1 cellular context compared by ENCODE assay signal in the genomic region with DNA sequence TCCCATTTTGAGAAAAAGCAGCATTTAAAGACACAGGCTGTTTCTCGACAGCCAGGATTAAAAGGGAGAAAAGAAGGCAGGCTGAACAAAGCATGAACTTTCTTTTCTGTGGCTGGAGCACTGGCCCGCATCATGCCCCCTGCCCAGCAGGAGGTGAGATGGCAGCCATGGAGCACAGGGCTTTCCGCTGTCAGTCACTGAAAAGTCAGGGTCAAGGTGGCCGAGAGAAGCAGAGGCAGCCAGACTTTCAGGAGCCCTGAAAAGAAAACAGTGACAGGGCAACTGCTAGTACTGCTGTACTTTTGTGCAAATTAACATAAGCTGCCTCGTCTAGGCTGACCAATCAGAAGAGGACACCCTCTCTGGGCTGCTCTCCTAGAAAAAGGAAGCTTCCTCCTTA.
TF ChIP-seq lines count a peak whose summit lies in the region.

No MANE protein-coding gene starts in this region.

TF ChIP-seq in GM23338, 12 proteins besides CTCF, POLR2A, EP300 and RAD21:
- no peak for TF ChIP-seq STAT1 (IDR thresholded peaks at IDR 0.05; ENCODE audit: unreplicated experiment)
- TF ChIP-seq POLR2AphosphoS5 (IDR thresholded peaks at IDR 0.05; ENCODE audit: low read depth): no peak
- no peak for TF ChIP-seq EZH2phosphoT487 (IDR thresholded peaks at IDR 0.05; ENCODE audit: unreplicated experiment)
- TF ChIP-seq, protein P1, sequence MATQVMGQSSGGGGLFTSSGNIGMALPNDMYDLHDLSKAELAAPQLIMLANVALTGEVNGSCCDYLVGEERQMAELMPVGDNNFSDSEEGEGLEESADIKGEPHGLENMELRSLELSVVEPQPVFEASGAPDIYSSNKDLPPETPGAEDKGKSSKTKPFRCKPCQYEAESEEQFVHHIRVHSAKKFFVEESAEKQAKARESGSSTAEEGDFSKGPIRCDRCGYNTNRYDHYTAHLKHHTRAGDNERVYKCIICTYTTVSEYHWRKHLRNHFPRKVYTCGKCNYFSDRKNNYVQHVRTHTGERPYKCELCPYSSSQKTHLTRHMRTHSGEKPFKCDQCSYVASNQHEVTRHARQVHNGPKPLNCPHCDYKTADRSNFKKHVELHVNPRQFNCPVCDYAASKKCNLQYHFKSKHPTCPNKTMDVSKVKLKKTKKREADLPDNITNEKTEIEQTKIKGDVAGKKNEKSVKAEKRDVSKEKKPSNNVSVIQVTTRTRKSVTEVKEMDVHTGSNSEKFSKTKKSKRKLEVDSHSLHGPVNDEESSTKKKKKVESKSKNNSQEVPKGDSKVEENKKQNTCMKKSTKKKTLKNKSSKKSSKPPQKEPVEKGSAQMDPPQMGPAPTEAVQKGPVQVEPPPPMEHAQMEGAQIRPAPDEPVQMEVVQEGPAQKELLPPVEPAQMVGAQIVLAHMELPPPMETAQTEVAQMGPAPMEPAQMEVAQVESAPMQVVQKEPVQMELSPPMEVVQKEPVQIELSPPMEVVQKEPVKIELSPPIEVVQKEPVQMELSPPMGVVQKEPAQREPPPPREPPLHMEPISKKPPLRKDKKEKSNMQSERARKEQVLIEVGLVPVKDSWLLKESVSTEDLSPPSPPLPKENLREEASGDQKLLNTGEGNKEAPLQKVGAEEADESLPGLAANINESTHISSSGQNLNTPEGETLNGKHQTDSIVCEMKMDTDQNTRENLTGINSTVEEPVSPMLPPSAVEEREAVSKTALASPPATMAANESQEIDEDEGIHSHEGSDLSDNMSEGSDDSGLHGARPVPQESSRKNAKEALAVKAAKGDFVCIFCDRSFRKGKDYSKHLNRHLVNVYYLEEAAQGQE (IDR thresholded peaks at IDR 0.05; ENCODE audit: unreplicated experiment): no peak
- no peak for TF ChIP-seq ZNF331 (CRISPR knock-in tag; IDR thresholded peaks at IDR 0.05; ENCODE audit: low read depth)
- no peak for TF ChIP-seq JUNB (IDR thresholded peaks at IDR 0.05; ENCODE audit: unreplicated experiment)
- TF ChIP-seq, protein P2, sequence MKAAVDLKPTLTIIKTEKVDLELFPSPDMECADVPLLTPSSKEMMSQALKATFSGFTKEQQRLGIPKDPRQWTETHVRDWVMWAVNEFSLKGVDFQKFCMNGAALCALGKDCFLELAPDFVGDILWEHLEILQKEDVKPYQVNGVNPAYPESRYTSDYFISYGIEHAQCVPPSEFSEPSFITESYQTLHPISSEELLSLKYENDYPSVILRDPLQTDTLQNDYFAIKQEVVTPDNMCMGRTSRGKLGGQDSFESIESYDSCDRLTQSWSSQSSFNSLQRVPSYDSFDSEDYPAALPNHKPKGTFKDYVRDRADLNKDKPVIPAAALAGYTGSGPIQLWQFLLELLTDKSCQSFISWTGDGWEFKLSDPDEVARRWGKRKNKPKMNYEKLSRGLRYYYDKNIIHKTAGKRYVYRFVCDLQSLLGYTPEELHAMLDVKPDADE (IDR thresholded peaks at IDR 0.05): no peak
- TF ChIP-seq, protein P3, sequence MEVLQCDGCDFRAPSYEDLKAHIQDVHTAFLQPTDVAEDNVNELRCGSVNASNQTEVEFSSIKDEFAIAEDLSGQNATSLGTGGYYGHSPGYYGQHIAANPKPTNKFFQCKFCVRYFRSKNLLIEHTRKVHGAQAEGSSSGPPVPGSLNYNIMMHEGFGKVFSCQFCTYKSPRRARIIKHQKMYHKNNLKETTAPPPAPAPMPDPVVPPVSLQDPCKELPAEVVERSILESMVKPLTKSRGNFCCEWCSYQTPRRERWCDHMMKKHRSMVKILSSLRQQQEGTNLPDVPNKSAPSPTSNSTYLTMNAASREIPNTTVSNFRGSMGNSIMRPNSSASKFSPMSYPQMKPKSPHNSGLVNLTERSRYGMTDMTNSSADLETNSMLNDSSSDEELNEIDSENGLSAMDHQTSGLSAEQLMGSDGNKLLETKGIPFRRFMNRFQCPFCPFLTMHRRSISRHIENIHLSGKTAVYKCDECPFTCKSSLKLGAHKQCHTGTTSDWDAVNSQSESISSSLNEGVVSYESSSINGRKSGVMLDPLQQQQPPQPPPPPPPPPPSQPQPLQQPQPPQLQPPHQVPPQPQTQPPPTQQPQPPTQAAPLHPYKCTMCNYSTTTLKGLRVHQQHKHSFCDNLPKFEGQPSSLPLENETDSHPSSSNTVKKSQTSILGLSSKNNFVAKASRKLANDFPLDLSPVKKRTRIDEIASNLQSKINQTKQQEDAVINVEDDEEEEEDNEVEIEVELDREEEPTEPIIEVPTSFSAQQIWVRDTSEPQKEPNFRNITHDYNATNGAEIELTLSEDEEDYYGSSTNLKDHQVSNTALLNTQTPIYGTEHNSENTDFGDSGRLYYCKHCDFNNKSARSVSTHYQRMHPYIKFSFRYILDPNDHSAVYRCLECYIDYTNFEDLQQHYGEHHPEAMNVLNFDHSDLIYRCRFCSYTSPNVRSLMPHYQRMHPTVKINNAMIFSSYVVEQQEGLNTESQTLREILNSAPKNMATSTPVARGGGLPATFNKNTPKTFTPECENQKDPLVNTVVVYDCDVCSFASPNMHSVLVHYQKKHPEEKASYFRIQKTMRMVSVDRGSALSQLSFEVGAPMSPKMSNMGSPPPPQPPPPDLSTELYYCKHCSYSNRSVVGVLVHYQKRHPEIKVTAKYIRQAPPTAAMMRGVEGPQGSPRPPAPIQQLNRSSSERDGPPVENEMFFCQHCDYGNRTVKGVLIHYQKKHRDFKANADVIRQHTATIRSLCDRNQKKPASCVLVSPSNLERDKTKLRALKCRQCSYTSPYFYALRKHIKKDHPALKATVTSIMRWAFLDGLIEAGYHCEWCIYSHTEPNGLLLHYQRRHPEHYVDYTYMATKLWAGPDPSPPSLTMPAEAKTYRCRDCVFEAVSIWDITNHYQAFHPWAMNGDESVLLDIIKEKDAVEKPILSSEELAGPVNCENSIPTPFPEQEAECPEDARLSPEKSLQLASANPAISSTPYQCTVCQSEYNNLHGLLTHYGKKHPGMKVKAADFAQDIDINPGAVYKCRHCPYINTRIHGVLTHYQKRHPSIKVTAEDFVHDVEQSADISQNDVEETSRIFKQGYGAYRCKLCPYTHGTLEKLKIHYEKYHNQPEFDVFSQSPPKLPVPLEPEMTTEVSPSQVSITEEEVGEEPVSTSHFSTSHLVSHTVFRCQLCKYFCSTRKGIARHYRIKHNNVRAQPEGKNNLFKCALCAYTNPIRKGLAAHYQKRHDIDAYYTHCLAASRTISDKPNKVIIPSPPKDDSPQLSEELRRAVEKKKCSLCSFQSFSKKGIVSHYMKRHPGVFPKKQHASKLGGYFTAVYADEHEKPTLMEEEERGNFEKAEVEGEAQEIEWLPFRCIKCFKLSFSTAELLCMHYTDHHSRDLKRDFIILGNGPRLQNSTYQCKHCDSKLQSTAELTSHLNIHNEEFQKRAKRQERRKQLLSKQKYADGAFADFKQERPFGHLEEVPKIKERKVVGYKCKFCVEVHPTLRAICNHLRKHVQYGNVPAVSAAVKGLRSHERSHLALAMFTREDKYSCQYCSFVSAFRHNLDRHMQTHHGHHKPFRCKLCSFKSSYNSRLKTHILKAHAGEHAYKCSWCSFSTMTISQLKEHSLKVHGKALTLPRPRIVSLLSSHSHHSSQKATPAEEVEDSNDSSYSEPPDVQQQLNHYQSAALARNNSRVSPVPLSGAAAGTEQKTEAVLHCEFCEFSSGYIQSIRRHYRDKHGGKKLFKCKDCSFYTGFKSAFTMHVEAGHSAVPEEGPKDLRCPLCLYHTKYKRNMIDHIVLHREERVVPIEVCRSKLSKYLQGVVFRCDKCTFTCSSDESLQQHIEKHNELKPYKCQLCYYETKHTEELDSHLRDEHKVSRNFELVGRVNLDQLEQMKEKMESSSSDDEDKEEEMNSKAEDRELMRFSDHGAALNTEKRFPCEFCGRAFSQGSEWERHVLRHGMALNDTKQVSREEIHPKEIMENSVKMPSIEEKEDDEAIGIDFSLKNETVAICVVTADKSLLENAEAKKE (CRISPR knock-in tag; IDR thresholded peaks at IDR 0.05): no peak
- TF ChIP-seq NANOG (IDR thresholded peaks at IDR 0.05; ENCODE audit: borderline replicate concordance): no peak
- no peak for TF ChIP-seq EZH2 (IDR thresholded peaks at IDR 0.05; ENCODE audit: low read depth, unreplicated experiment)
- TF ChIP-seq ZNF114 (CRISPR knock-in tag; IDR thresholded peaks at IDR 0.05): no peak
- TF ChIP-seq CREB1 (CRISPR knock-in tag; IDR thresholded peaks at IDR 0.05; ENCODE audit: low read depth): no peak
